ENCODE assay signal across 8 cellular contexts in the genomic region with DNA sequence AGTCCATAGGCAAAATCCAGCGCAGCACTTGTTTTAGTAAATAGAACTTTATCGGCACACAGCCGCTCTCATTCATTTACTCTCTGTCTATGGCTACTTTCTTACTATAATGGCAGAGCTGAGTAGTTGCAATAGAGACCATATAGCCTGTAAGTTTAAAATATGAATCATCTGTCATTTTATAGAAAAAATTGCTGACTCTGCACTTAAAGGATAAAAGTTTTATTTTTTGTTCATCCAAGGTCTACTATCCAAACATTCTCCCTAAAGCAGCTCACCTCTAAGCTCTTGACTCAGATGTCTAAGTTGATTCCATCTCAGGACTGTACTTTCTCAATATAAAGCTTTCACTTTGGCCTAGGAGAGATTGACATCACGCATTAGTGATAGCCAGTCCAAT.
"Had no signal": no experiment of that assay in that cellular context is flagged by ENCODE, and none has a peak within 500 bp of the region (broad histone marks: within the 10 kb centered on the region; RNA-seq: fewer than 3 reads in every experiment).

No MANE protein-coding gene starts in this region.

- H3K4me3 ChIP-seq: GM23338, HAP-1 had no signal

- H3K9me3 ChIP-seq: HAP-1 had no signal

- H3K27ac ChIP-seq: HL-60 had no signal

- H2AFZ ChIP-seq: GM23338 had no signal

- DNase-seq: H7, HFFc6, Kasumi-1, KG1 had no signal

- ATAC-seq: GM23338, HCT116 had no signal

- H3K4me2 ChIP-seq: GM23338 had no signal
